Comparison of ENCODE assay signal across 8 cellular contexts in the genomic region with DNA sequence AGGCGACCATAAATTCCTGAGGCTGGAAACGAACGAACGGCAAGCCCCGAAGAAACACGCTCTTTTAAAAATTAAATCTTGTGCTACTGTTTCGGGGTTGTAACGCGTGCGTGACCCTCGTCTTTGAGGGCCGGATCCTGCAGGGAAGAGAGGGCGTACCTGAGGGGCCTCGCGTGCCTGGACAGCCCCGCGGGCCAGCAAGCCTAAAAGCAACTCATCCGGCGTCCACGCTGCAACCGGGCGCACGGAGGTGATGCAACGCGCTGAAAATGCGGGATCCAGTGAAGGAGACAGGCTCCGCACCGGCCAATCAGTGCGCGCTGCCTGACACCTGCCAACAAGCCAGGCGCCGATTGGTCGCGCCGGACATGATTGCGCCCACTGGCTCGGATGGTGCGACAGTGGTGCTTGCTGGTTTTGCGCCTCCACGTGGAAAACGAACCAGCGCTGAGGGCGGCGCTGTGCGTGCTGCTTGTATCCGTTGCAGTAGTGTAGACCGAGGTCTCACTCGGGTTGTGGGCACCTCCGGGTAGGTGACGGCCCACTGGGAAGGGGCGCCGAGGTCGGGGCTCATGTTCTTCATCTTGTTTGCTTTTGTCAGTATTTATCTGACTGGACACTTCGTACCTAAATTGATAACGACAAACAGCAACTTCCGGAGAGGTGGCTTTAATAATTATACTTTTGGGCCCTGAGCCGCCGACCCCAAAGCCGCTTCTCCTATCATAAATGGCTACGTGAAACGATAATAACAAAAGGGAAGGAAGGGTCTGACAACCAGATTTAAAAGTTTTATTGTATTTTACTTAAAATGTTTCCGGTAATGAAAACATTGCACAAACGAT. TPM values are rescaled to one million over a fixed set of nuclear protein-coding genes. Genes with fewer than 3 reads are reported as not detected.
A peak's percentile ranks its signal among the peaks of the same experiment; 100 is the strongest.
DNase-seq lines count a peak whose midpoint lies in the region; TF ChIP-seq lines count a peak whose summit lies in the region.

A gene (minus strand): TSS at position 246 of the 845 bp plus-strand sequence. CDS start 4,278 bp downstream, outside the sequence.

- peak; percentile 38 for TF ChIP-seq CTCF in GM06990 (IDR thresholded peaks at IDR 0.05; ENCODE audit: insufficient read depth, low read length, poor library complexity, severe bottlenecking)
- TF ChIP-seq CTCF in HFF-Myc (IDR thresholded peaks at IDR 0.05; ENCODE audit: low read depth, low read length, missing control alignments) = peak; percentile 17

- H3K9ac ChIP-seq in subcutaneous abdominal adipose tissue (ENCODE audit: low read length in 5 of 5) = peak within 1 kb of the TSS; percentile 31 to 91 (median 85)

- H2AFZ ChIP-seq in neuron (ENCODE audit: low read depth, low read length) = peak within 1 kb of the TSS; percentile 38

- H3K27me3 ChIP-seq in GM06990 (replicated peaks; ENCODE audit: control insufficient read depth, insufficient read depth, low read length) (no peaks in the 10 kb centered on the region), neuron (ENCODE audit: insufficient read depth, low read length) (no peaks in the 10 kb centered on the region), subcutaneous abdominal adipose tissue (ENCODE audit: control insufficient read depth in 5 of 5, insufficient read depth in 4 of 5, low read length in 5 of 5) (no peaks in the 10 kb centered on the region)

- H3K4me1 ChIP-seq in neuron (ENCODE audit: insufficient read depth, low read length) (peaks cover 25% of the 10 kb centered on the region), subcutaneous abdominal adipose tissue (ENCODE audit: control insufficient read depth in 5 of 5, insufficient read depth in 5 of 5, low read length in 5 of 5) (peaks cover 2 to 29% (median 23%) of the 10 kb centered on the region in 5 donors)

- H3K36me3 ChIP-seq in GM06990 (ENCODE audit: control insufficient read depth, insufficient read depth, low read length) (peaks cover 3% of the 10 kb centered on the region), neuron (ENCODE audit: insufficient read depth, low read length) (peaks cover 27% of the 10 kb centered on the region), subcutaneous abdominal adipose tissue (ENCODE audit: control insufficient read depth in 5 of 5, insufficient read depth in 5 of 5, low read length in 5 of 5) (peaks cover 9 to 22% (median 18%) of the 10 kb centered on the region in 5 donors)

- no peaks in the 10 kb centered on the region for H3K9me3 ChIP-seq in neuron (ENCODE audit: low read length)
- no peaks in the 10 kb centered on the region for H3K9me3 ChIP-seq in subcutaneous abdominal adipose tissue (ENCODE audit: control insufficient read depth in 5 of 5, low read length in 5 of 5)

- peak within 1 kb of the TSS; percentile 96 for H3K4me3 ChIP-seq in GM06990 (replicated peaks; ENCODE audit: low read depth, low read length)
- peak within 1 kb of the TSS; percentile 89 for H3K4me3 ChIP-seq in HFF-Myc (replicated peaks; ENCODE audit: low read depth, low read length)
- H3K4me3 ChIP-seq in neuron (ENCODE audit: low read length) = peak within 1 kb of the TSS; percentile 81
- H3K4me3 ChIP-seq in subcutaneous abdominal adipose tissue (ENCODE audit: low read depth in 1 of 5, low read length in 5 of 5) = peak within 1 kb of the TSS; percentile 74 to 91 (median 85)

- H3K27ac ChIP-seq in subcutaneous abdominal adipose tissue (ENCODE audit: low read depth, low read length) = peak within 1 kb of the TSS; percentile 71

- DNase-seq in GM06990 (ENCODE audit: extremely low read depth, insufficient read length) (peak; percentile 100), HFF-Myc (ENCODE audit: extremely low read depth, low read depth) (peak; percentile 95), MV-4-11 (lab: John Stamatoyannopoulos, UW) (peak; percentile 98), SK-MEL-5 (ENCODE audit: low read depth, low spot score) (peak; percentile 98), foreskin melanocyte (peak; percentile 98)
- peak; percentile 100 for DNase-seq in activated naive CD4-positive, alpha-beta T cell treated with Interleukin-2 at 50 U/mL for 16 hours

- in situ Hi-C loops in SK-MEL-5 (cut with HindIII; ENCODE audit: low pct_unique_long_range_greater_than_20kb, low sequenced_read_pairs) = no loop called here

RNA-seq across cellular contexts. Expression of the gene that starts here (rescaled TPM):
- 408 and 438 TPM in 2 replicates for total RNA-seq in SK-MEL-5 (2014; rRNA removed; shearing (Covaris generic))
- polyA plus RNA-seq in SK-MEL-5 (2015; cell fraction: cytosol; rRNA removed) = 193 and 263 TPM in 2 replicates
- 408 and 554 TPM in 2 replicates for polyA plus RNA-seq in SK-MEL-5 (2015; cell fraction: nucleus; rRNA removed)

Comparison
In these comparisons a context has a peak if more than half of its experiments do, and no peak if none do; other contexts are left out.
1. Peak in every context shown above with its lines: DNase-seq, H3K4me3 ChIP-seq and H3K27ac ChIP-seq.